ENCODE assay signal across 1 cellular context in the genomic region with DNA sequence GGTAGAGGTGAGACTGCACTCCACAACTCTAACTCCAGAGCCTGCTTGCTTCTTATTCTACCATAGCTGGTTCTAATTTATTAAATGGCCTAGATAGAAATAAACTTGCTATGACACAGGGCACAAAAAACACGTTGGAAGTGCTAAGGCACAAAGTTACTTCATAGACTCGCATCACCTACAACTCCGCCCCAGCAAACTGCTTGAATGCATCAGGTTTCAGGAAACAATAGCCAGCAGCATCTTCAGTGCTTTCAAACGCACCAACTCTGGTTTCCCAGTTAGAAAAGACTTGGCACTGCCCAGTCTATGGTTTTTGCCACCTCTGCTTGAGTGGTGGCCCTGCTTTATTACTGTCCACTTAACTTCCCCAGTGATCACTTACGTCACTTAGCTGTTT.
TF ChIP-seq lines count a peak whose summit lies in the region.

No MANE protein-coding gene starts in this region.

TF ChIP-seq in GM23338, 12 proteins besides CTCF, POLR2A, EP300 and RAD21 (continued from another document):
- TF ChIP-seq, protein P1, sequence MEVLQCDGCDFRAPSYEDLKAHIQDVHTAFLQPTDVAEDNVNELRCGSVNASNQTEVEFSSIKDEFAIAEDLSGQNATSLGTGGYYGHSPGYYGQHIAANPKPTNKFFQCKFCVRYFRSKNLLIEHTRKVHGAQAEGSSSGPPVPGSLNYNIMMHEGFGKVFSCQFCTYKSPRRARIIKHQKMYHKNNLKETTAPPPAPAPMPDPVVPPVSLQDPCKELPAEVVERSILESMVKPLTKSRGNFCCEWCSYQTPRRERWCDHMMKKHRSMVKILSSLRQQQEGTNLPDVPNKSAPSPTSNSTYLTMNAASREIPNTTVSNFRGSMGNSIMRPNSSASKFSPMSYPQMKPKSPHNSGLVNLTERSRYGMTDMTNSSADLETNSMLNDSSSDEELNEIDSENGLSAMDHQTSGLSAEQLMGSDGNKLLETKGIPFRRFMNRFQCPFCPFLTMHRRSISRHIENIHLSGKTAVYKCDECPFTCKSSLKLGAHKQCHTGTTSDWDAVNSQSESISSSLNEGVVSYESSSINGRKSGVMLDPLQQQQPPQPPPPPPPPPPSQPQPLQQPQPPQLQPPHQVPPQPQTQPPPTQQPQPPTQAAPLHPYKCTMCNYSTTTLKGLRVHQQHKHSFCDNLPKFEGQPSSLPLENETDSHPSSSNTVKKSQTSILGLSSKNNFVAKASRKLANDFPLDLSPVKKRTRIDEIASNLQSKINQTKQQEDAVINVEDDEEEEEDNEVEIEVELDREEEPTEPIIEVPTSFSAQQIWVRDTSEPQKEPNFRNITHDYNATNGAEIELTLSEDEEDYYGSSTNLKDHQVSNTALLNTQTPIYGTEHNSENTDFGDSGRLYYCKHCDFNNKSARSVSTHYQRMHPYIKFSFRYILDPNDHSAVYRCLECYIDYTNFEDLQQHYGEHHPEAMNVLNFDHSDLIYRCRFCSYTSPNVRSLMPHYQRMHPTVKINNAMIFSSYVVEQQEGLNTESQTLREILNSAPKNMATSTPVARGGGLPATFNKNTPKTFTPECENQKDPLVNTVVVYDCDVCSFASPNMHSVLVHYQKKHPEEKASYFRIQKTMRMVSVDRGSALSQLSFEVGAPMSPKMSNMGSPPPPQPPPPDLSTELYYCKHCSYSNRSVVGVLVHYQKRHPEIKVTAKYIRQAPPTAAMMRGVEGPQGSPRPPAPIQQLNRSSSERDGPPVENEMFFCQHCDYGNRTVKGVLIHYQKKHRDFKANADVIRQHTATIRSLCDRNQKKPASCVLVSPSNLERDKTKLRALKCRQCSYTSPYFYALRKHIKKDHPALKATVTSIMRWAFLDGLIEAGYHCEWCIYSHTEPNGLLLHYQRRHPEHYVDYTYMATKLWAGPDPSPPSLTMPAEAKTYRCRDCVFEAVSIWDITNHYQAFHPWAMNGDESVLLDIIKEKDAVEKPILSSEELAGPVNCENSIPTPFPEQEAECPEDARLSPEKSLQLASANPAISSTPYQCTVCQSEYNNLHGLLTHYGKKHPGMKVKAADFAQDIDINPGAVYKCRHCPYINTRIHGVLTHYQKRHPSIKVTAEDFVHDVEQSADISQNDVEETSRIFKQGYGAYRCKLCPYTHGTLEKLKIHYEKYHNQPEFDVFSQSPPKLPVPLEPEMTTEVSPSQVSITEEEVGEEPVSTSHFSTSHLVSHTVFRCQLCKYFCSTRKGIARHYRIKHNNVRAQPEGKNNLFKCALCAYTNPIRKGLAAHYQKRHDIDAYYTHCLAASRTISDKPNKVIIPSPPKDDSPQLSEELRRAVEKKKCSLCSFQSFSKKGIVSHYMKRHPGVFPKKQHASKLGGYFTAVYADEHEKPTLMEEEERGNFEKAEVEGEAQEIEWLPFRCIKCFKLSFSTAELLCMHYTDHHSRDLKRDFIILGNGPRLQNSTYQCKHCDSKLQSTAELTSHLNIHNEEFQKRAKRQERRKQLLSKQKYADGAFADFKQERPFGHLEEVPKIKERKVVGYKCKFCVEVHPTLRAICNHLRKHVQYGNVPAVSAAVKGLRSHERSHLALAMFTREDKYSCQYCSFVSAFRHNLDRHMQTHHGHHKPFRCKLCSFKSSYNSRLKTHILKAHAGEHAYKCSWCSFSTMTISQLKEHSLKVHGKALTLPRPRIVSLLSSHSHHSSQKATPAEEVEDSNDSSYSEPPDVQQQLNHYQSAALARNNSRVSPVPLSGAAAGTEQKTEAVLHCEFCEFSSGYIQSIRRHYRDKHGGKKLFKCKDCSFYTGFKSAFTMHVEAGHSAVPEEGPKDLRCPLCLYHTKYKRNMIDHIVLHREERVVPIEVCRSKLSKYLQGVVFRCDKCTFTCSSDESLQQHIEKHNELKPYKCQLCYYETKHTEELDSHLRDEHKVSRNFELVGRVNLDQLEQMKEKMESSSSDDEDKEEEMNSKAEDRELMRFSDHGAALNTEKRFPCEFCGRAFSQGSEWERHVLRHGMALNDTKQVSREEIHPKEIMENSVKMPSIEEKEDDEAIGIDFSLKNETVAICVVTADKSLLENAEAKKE (CRISPR knock-in tag; IDR thresholded peaks at IDR 0.05): no peak
- TF ChIP-seq CREB1 (CRISPR knock-in tag; IDR thresholded peaks at IDR 0.05; ENCODE audit: low read depth): no peak
- TF ChIP-seq NANOG (IDR thresholded peaks at IDR 0.05; ENCODE audit: borderline replicate concordance): no peak
TF ChIP-seq in GM23338: peak in this region for 0.
